ENCODE assay signal across 11 cellular contexts in genomic region chr3:121739902-121740301, GRCh38.
"Had no signal": no experiment of that assay in that cellular context is flagged by ENCODE, and none has a peak within 500 bp of the region (broad histone marks: within the 10 kb centered on the region; RNA-seq: fewer than 3 reads in every experiment).

No MANE protein-coding gene starts in this region.

- H3K27ac Mint-ChIP-seq: activated naive CD4-positive, alpha-beta T cell treated with anti-CD3 and anti-CD28 coated beads, Interleukin-2, amount 50 U/mL, for 72 hours; mesothelial cell of epicardium had no signal

- H3K4me3 Mint-ChIP-seq: brain, mesothelial cell of epicardium had no signal

- DNase-seq: activated gamma-delta T cell; activated T-cell treated with anti-CD3 and anti-CD28 coated beads, Interleukin-2, amount 50 U/mL, for 48 hours; central memory CD4-positive, alpha-beta T cell; left colon; pancreas; sigmoid colon; stimulated activated CD4-positive, alpha-beta T cell treated with anti-CD3 and anti-CD28 coated beads, Interleukin-1b, Interleukin-23, amount 100 ng/mL, for 48 hours had no signal

- H3K9me3 Mint-ChIP-seq: activated naive CD4-positive, alpha-beta T cell treated with anti-CD3 and anti-CD28 coated beads, Interleukin-2, amount 50 U/mL, for 72 hours had no signal

- ATAC-seq: activated naive CD4-positive, alpha-beta T cell treated with anti-CD3 and anti-CD28 coated beads, Interleukin-2, amount 50 U/mL, for 72 hours; esophagus mucosa; left colon; pancreas had no signal
